11 cellular contexts compared by ENCODE assay signal in the genomic region with DNA sequence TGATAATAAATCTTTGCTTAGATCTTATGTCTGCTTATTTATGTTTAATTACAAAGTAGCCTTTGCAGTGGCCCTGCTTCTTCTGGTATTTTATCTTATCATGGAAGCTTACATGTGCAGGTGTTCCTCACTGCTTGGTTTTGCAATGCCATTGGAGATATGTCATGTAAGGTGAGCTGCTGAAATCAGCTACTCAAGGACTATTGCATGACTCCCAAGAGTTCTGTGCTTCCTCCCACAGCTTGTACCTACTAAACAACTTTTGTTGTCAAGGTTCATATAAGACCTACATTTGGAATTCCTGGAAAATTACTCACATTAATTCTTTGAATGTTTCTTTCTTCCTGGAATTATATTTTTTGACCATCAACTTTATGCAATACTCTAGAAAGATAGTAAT.
DNase-seq lines count a peak whose midpoint lies in the region; ATAC-seq and TF ChIP-seq lines count a peak whose summit lies in the region.
"Had no signal": no experiment of that assay in that cellular context is flagged by ENCODE, and none has a peak within 500 bp of the region (broad histone marks: within the 10 kb centered on the region; RNA-seq: fewer than 3 reads in every experiment).

No MANE protein-coding gene starts in this region.

- peak; percentile 37 for DNase-seq in GM04503 (ENCODE audit: low read depth)
- peak; percentile 16 to 62 for DNase-seq in PC-9
- DNase-seq in fibroblast of gingiva (ENCODE audit: low read depth), result peak; percentile 7
- no peak for DNase-seq in upper lobe of right lung
- no peak for DNase-seq in NCI-H1105 treated with DMSO at 0.1 percent for 48 hours (lab: John Stamatoyannopoulos, UW)
- DNase-seq: activated T-cell treated with anti-CD3 and anti-CD28 coated beads, Interleukin-2, amount 50 U/mL, for 1 hour; NCI-H1092 treated with DMSO at 0.1 percent for 48 hours; NCI-H345; right lobe of liver had no signal

- TF ChIP-seq CTCF in PC-9 (conservative IDR thresholded peaks at IDR 0.05) (no peak), upper lobe of right lung (IDR thresholded peaks at IDR 0.05) (no peak)

- H4K20me1 ChIP-seq in PC-9 (ENCODE audit: insufficient read depth), result no peaks in the 10 kb centered on the region

- CTCF ChIA-PET in PC-9 (lab: Charles Lee), result no interaction called here

- no peaks in the 10 kb centered on the region for H3F3A ChIP-seq in PC-9 (ENCODE audit: insufficient read depth, low read depth)

- 0 out of 2 replicates have a peak, but pooled peaks cover under 1% of the 10 kb centered on the region for H3K9me2 ChIP-seq in PC-9 (ENCODE audit: insufficient read depth)

- no peak overlapping the region for H3K4me2 ChIP-seq in PC-9

- peak; percentile 36 for ATAC-seq in upper lobe of right lung
- no peak for ATAC-seq in GM18861 (IDR thresholded peaks at IDR 0.05; ENCODE audit: unreplicated experiment)
- no peak for ATAC-seq in GM18907 (IDR thresholded peaks at IDR 0.05; ENCODE audit: unreplicated experiment)
- ATAC-seq: right lobe of liver had no signal

- H3K27me3 ChIP-seq in PC-9 (ENCODE audit: insufficient read depth, low read depth) (no peaks in the 10 kb centered on the region), upper lobe of right lung (no peaks in the 10 kb centered on the region)
- H3K27me3 ChIP-seq: right lobe of liver had no signal

- H3K27ac ChIP-seq in PC-9 (no peak overlapping the region), upper lobe of right lung (no peak overlapping the region)
- H3K27ac ChIP-seq: right lobe of liver had no signal

- H3K79me2 ChIP-seq in PC-9 (ENCODE audit: low read depth), result no peaks in the 10 kb centered on the region

- H3K4me3 ChIP-seq in PC-9 (no peak overlapping the region), upper lobe of right lung (no peak overlapping the region)
- H3K4me3 ChIP-seq: right lobe of liver had no signal

- peaks cover 12% of the 10 kb centered on the region for H3K4me1 ChIP-seq in PC-9 (replicated peaks; ENCODE audit: insufficient read depth)
- no peaks in the 10 kb centered on the region for H3K4me1 ChIP-seq in upper lobe of right lung
- H3K4me1 ChIP-seq: right lobe of liver had no signal

- BruUV-seq in PC-9 (replicated peaks; lab: Mats Ljungman, UMichigan), result no TSS peak

- H2AFZ ChIP-seq in PC-9, result peak overlapping the region; percentile 20; the same call in 1 of the 2 replicates

- H3K36me3 ChIP-seq in PC-9 (ENCODE audit: low read depth) (no peaks in the 10 kb centered on the region), upper lobe of right lung (no peaks in the 10 kb centered on the region)
- H3K36me3 ChIP-seq: right lobe of liver had no signal

- intact Hi-C loops in PC-9 (cut with micrococcal nuclease; ENCODE audit: unreplicated experiment) (no loop called here), upper lobe of right lung (cut with DNase I) (no loop called here)

- H3K9me3 ChIP-seq in PC-9 (ENCODE audit: insufficient read depth, low read depth) (peaks cover 5% of the 10 kb centered on the region; the same call in 1 of the 2 replicates), upper lobe of right lung (no peaks in the 10 kb centered on the region)
- H3K9me3 ChIP-seq: right lobe of liver had no signal

- POLR2A ChIA-PET in PC-9 (lab: Charles Lee; ENCODE audit: unreplicated experiment), result no interaction called here

Comparison
In these comparisons a context has a peak if more than half of its experiments do, and no peak if none do; other contexts are left out.
1. DNase-seq: peak in GM04503 (single experiment), PC-9 (2 of 2) and fibroblast of gingiva (single experiment); none in upper lobe of right lung (single experiment) and NCI-H1105 treated with DMSO at 0.1 percent for 48 hours (single experiment).